8 cellular contexts compared by ENCODE assay signal in genomic region chr13:97028441-97029299, GRCh38. TPM values are rescaled to one million over a fixed set of nuclear protein-coding genes. Genes with fewer than 3 reads are reported as not detected.
A peak's percentile ranks its signal among the peaks of the same experiment; 100 is the strongest.
DNase-seq lines count a peak whose midpoint lies in the region; ATAC-seq, FAIRE-seq and TF ChIP-seq lines count a peak whose summit lies in the region.

No MANE protein-coding gene starts in this region.

- no peak overlapping the region for H3K9ac ChIP-seq in mammary epithelial cell (ENCODE audit: insufficient read depth, low read length)

- peak; percentile 92 for TF ChIP-seq CTCF in 22Rv1 (IDR thresholded peaks at IDR 0.05)
- TF ChIP-seq CTCF in GM10248 (IDR thresholded peaks at IDR 0.05; ENCODE audit: control extremely low read depth, extremely low read depth, low read depth, missing control alignments) = peak; percentile 83
- TF ChIP-seq CTCF in mammary epithelial cell (conservative IDR thresholded peaks at IDR 0.05 in 1 of 2, IDR thresholded peaks at IDR 0.05 in 1 of 2; ENCODE audit: extremely low read depth in 1 of 2, insufficient read depth in 1 of 2, low read depth in 1 of 2, low read length in 2 of 2) = peak; percentile 73 to 90

- peaks cover 3% of the 10 kb centered on the region for H3K27me3 ChIP-seq in mammary epithelial cell (ENCODE audit: insufficient read depth, low read length)

- no TSS peak for BruUV-seq in mammary epithelial cell (replicated peaks; lab: Mats Ljungman, UMichigan)

- CTCF ChIA-PET in GM10248 (lab: Yijun Ruan, JAX) = interaction anchor here (0.7 to 1.3 kb wide), 4 partner anchors 11 to 1009 kb away, joined by 3 to 6 read pairs (median 3); no protein-coding TSS in a partner anchor
- CTCF ChIA-PET in mammary epithelial cell (lab: Charles Lee; ENCODE audit: low non-redundant PET) = interaction anchor here (0.6 kb wide), 1 partner anchor 74 kb away, joined by 5 read pairs; no protein-coding TSS in a partner anchor

- DNase-seq in GM10248 (ENCODE audit: extremely low spot score) (peak; percentile 56), LoVo (ENCODE audit: low spot score) (peak; percentile 50), SW 1271 (lab: John Stamatoyannopoulos, UW) (peak; percentile 30), mammary epithelial cell (peak; percentile 41)
- peak; percentile 49 to 58 for DNase-seq in stimulated activated CD4-positive, alpha-beta T cell treated with anti-CD3 and anti-CD28 coated beads, Interleukin-2, amount 100 ng/mL, for 48 hours

- no peak overlapping the region for H3K4me3 ChIP-seq in mammary epithelial cell (replicated peaks in 1 of 3; ENCODE audit: insufficient read depth in 1 of 3, low read depth in 2 of 3, low read length in 3 of 3)

- H3K4me1 ChIP-seq in mammary epithelial cell (ENCODE audit: insufficient read depth, low read length) = no peaks in the 10 kb centered on the region

- H3K4me2 ChIP-seq in mammary epithelial cell (ENCODE audit: insufficient read depth, low read depth, low read length) = no peak overlapping the region

- H3K36me3 ChIP-seq in mammary epithelial cell (ENCODE audit: insufficient read depth, low read length) = no peaks in the 10 kb centered on the region

- intact Hi-C loops in mammary epithelial cell (cut with micrococcal nuclease) = loop anchor here (1.0 kb wide), 2 partner anchors 10 to 205 kb away; no protein-coding TSS in a partner anchor

- dilution Hi-C loops in mammary epithelial cell (cut with HindIII; ENCODE audit: low sequenced_read_pairs) = no loop called here

- H3K27ac ChIP-seq in 22Rv1 (no peak overlapping the region), mammary epithelial cell (ENCODE audit: insufficient read depth, low read depth, low read length) (no peak overlapping the region)

- no peaks in the 10 kb centered on the region for H3K9me3 ChIP-seq in mammary epithelial cell (replicated peaks; ENCODE audit: insufficient read depth, low read length)

- FAIRE-seq in islet of Langerhans (lab: Jason Lieb, UNC) = peak; percentile 96

- no peaks in the 10 kb centered on the region for H3K79me2 ChIP-seq in mammary epithelial cell (ENCODE audit: insufficient read depth, low read length)

- no peaks in the 10 kb centered on the region for H4K20me1 ChIP-seq in mammary epithelial cell (ENCODE audit: insufficient read depth, low read length)

- no peak overlapping the region for H2AFZ ChIP-seq in mammary epithelial cell (ENCODE audit: low read depth, low read length)

- in situ Hi-C loops in mammary epithelial cell (cut with MboI; ENCODE audit: low sequenced_read_pairs in 2 of 2) = no loop called here

- ATAC-seq in GM19023 (IDR thresholded peaks at IDR 0.05; ENCODE audit: unreplicated experiment) = no peak

- POLR2A ChIA-PET in GM10248 (lab: Yijun Ruan, JAX) = no interaction called here

- 1% methylated on average over 7 of the region's 12 CpGs for WGBS in mammary epithelial cell (ENCODE audit: low coverage, missing lambda C conversion rate)

RNA-seq across cellular contexts. Expression of gene OXGR1, which starts 34.4 kb away (rescaled TPM):
- total RNA-seq in mammary epithelial cell = not detected
- polyA plus RNA-seq in mammary epithelial cell = not detected
- polyA minus RNA-seq in mammary epithelial cell = not detected
